Comparison of ENCODE assay signal across 8 cellular contexts in genomic region chr22:26669060-26669481, GRCh38. TPM values are rescaled to one million over a fixed set of nuclear protein-coding genes. Genes with fewer than 3 reads are reported as not detected.
DNase-seq lines count a peak whose midpoint lies in the region; ATAC-seq and TF ChIP-seq lines count a peak whose summit lies in the region.

No MANE protein-coding gene starts in this region.

- H3K27me3 Mint-ChIP-seq in CD4-positive, alpha-beta memory T cell: no peaks in the 10 kb centered on the region
- H3K27me3 Mint-ChIP-seq in T-helper 17 cell: no peaks in the 10 kb centered on the region

- no peak for TF ChIP-seq POLR2A in HCT116 (IDR thresholded peaks at IDR 0.05; ENCODE audit: borderline replicate concordance, extremely low read depth, insufficient read depth, insufficient read length)

- TF ChIP-seq RAD21 in HCT116 (IDR thresholded peaks at IDR 0.05; ENCODE audit: low read depth): no peak

- H2AFZ ChIP-seq in HCT116 (ENCODE audit: low read depth, low read length, poor library complexity, severe bottlenecking): peak overlapping the region; percentile 66

- peaks cover 64% of the 10 kb centered on the region for H3K4me1 ChIP-seq in CD4-positive, alpha-beta memory T cell (ENCODE audit: insufficient read depth, low read length)
- peaks cover 12 to 27% of the 10 kb centered on the region in 2 experiments for H3K4me1 ChIP-seq in HCT116 (ENCODE audit: control insufficient read depth in 1 of 2, insufficient read depth in 2 of 2, low read length in 2 of 2)

- H3K9me3 ChIP-seq in CD4-positive, alpha-beta memory T cell (ENCODE audit: control insufficient read depth in 1 of 2, low read length in 2 of 2): no peaks in the 10 kb centered on the region
- H3K9me3 ChIP-seq in HCT116 (ENCODE audit: control insufficient read depth in 1 of 2, insufficient read depth in 1 of 2, low read depth in 1 of 2, low read length in 2 of 2) (no peaks in the 10 kb centered on the region), T-helper 17 cell (ENCODE audit: control insufficient read depth, low read length, poor library complexity, severe bottlenecking) (no peaks in the 10 kb centered on the region)

- DNase-seq in CD4-positive, alpha-beta memory T cell: no peak
- peak; percentile 62 for DNase-seq in HCT116 (ENCODE audit: low read depth, low spot score)
- DNase-seq in T-helper 17 cell: no peak
- DNase-seq in iPS-NIHi7 (ENCODE audit: extremely low spot score): peak; percentile 40
- no peak for DNase-seq in NCI-H187 treated with DMSO at 0.1 percent for 48 hours (lab: John Stamatoyannopoulos, UW)
- no peak for DNase-seq in Right ventricle myocardium inferior (ENCODE audit: missing footprints)
- no peak for DNase-seq in stimulated activated CD4-positive, alpha-beta T cell treated with anti-CD3 and anti-CD28 coated beads, Interleukin-4, amount 100 ng/mL, for 24 hours

- CTCF ChIA-PET in CD4-positive, alpha-beta memory T cell (lab: Charles Lee; ENCODE audit: partially characterized antibody): interaction anchor here (1.0 to 2.0 kb wide), 3 partner anchors 9 to 166 kb away, joined by 3 to 7 read pairs (median 3); no protein-coding TSS in a partner anchor
- CTCF ChIA-PET in HCT116 (lab: Charles Lee): interaction anchor here (0.7 to 1.5 kb wide), 2 partner anchors 9 to 10 kb away, joined by 3 to 11 read pairs; no protein-coding TSS in a partner anchor

- POLR2A ChIA-PET in CD4-positive, alpha-beta memory T cell (lab: Charles Lee; ENCODE audit: partially characterized antibody): no interaction called here
- POLR2A ChIA-PET in HCT116 (lab: Charles Lee): no interaction called here

- H3K9me3 Mint-ChIP-seq in CD4-positive, alpha-beta memory T cell: peaks cover 0 to 2% (median 0%) of the 10 kb centered on the region in 8 donors

- no peak overlapping the region for H3K4me2 ChIP-seq in HCT116 (ENCODE audit: low read length)

- peaks cover 6 to 9% of the 10 kb centered on the region in 2 donors for H3K36me3 Mint-ChIP-seq in CD4-positive, alpha-beta memory T cell
- H3K36me3 Mint-ChIP-seq in T-helper 17 cell (ENCODE audit: low read depth): no peaks in the 10 kb centered on the region

- H3K36me3 ChIP-seq in CD4-positive, alpha-beta memory T cell (ENCODE audit: insufficient read depth, low read length): no peaks in the 10 kb centered on the region
- H3K36me3 ChIP-seq in HCT116 (ENCODE audit: control insufficient read depth in 1 of 2, insufficient read depth in 2 of 2, low read length in 2 of 2): no peaks in the 10 kb centered on the region

- RAD21 ChIA-PET in HCT116 (lab: Charles Lee; ENCODE audit: low non-redundant PET in 1 of 2, low total read pairs in 2 of 2, uncharacterized antibody in 2 of 2, unreplicated experiment in 2 of 2): interaction anchor here in 1 of 2 experiments (0.6 kb wide), 1 partner anchor 206 kb away, joined by 3 read pairs; no protein-coding TSS in a partner anchor

- H3K79me2 ChIP-seq in HCT116 (ENCODE audit: insufficient read depth, low read length): peaks cover 10% of the 10 kb centered on the region

- H3K27me3 ChIP-seq in CD4-positive, alpha-beta memory T cell (ENCODE audit: insufficient read depth, low read length): no peaks in the 10 kb centered on the region
- no peaks in the 10 kb centered on the region for H3K27me3 ChIP-seq in HCT116 (ENCODE audit: insufficient read depth, low read length)

- H3K27ac ChIP-seq in CD4-positive, alpha-beta memory T cell (ENCODE audit: low read depth, low read length): no peak overlapping the region
- no peak overlapping the region for H3K27ac ChIP-seq in HCT116 (ENCODE audit: low read depth, low read length)

- intact Hi-C loops in CD4-positive, alpha-beta memory T cell (cut with micrococcal nuclease): no loop called here
- intact Hi-C loops in HCT116 (cut with micrococcal nuclease): loop anchor here (5.0 kb wide), 1 partner anchor 167 kb away; no protein-coding TSS in a partner anchor
- intact Hi-C loops in Right ventricle myocardium inferior (cut with DNase I): no loop called here

- no peaks in the 10 kb centered on the region for H3K9me2 ChIP-seq in HCT116 (ENCODE audit: insufficient read depth)

- TF ChIP-seq CTCF in HCT116 (IDR thresholded peaks at IDR 0.05 in 2 of 3, conservative IDR thresholded peaks at IDR 0.05 in 1 of 3; ENCODE audit: borderline replicate concordance in 1 of 3, insufficient read depth in 1 of 3, low read depth in 2 of 3, low read length in 2 of 3): peak in 2 of 3 experiments; percentile 57 to 69; a peak in 4 of 6 replicates

- H3K4me1 Mint-ChIP-seq in CD4-positive, alpha-beta memory T cell: peaks cover 48 to 81% (median 60%) of the 10 kb centered on the region in 4 donors
- peaks cover 50% of the 10 kb centered on the region for H3K4me1 Mint-ChIP-seq in T-helper 17 cell

- no peaks in the 10 kb centered on the region for H4K20me1 ChIP-seq in HCT116 (ENCODE audit: insufficient read depth)

- H3K27ac Mint-ChIP-seq in CD4-positive, alpha-beta memory T cell: peak overlapping the region; percentile 51 to 85 (median 72)
- H3K27ac Mint-ChIP-seq in T-helper 17 cell: peak overlapping the region; percentile 79

- H3K9ac ChIP-seq in HCT116 (ENCODE audit: low read length): no peak overlapping the region

- H3K4me3 Mint-ChIP-seq in CD4-positive, alpha-beta memory T cell: peak overlapping the region in 1 of 8 donors; percentile 21
- no peak overlapping the region for H3K4me3 Mint-ChIP-seq in T-helper 17 cell

- no TSS peak for BruUV-seq in HCT116 (replicated peaks; lab: Mats Ljungman, UMichigan)

- H3K4me3 ChIP-seq in CD4-positive, alpha-beta memory T cell (ENCODE audit: low read length in 2 of 2): no peak overlapping the region
- H3K4me3 ChIP-seq in HCT116 (replicated peaks in 1 of 2; ENCODE audit: low read depth in 1 of 2, low read length in 2 of 2): no peak overlapping the region

- peak; percentile 50 for ATAC-seq in HCT116
- no peak for ATAC-seq in T-helper 17 cell
- ATAC-seq in GM21576 (IDR thresholded peaks at IDR 0.05; ENCODE audit: unreplicated experiment): no peak
- no peak for ATAC-seq in Right ventricle myocardium inferior

TF ChIP-seq in HCT116, 20 proteins besides CTCF, POLR2A, EP300 and RAD21 (continues in another document):
- TF ChIP-seq ZBTB33 (IDR thresholded peaks at IDR 0.05; ENCODE audit: extremely low read depth, insufficient replicate concordance, low read length) (no peak), EGR1 (IDR thresholded peaks at IDR 0.05; ENCODE audit: low read depth) (no peak), YY1 (IDR thresholded peaks at IDR 0.05; ENCODE audit: extremely low read depth, insufficient replicate concordance, low read depth, low read length) (no peak), CEBPB (IDR thresholded peaks at IDR 0.05; ENCODE audit: low read depth) (no peak), ATF3 (IDR thresholded peaks at IDR 0.05) (no peak)

RNA-seq across cellular contexts. Expression of gene MIAT, which starts 11.7 kb away (rescaled TPM):
- total RNA-seq in CD4-positive, alpha-beta memory T cell: 100 to 1,000 TPM; 260 to 270 TPM
- 1 to 10 TPM in 1 of 2 donors, under 1 TPM in 1; 0.54 to 4.7 TPM for polyA plus RNA-seq in CD4-positive, alpha-beta memory T cell
- total RNA-seq in HCT116 (2021; ENCODE audit: unreplicated experiment) (0.54 TPM), T-helper 17 cell (100 to 1,000 TPM in 1 of 2 donors, 10 to 100 TPM in 1; 83.4 to 116 TPM), Right ventricle myocardium inferior (0.38 TPM)
- 0.04 TPM in 2 replicates for polyA plus RNA-seq in HCT116 (2012)

RNA-seq across cellular contexts. Expression of gene CRYBA4, which starts 47.3 kb away (rescaled TPM):
- total RNA-seq in CD4-positive, alpha-beta memory T cell: not detected
- polyA plus RNA-seq in CD4-positive, alpha-beta memory T cell: not detected
- total RNA-seq in HCT116 (2021; ENCODE audit: unreplicated experiment) (not detected), T-helper 17 cell (not detected), Right ventricle myocardium inferior (not detected)
- 0.10 TPM in 1 of 2 replicates, not detected in the other for polyA plus RNA-seq in HCT116 (2012)

RNA-seq across cellular contexts. Expression of gene CRYBB1, which starts 51.2 kb away (rescaled TPM):
- total RNA-seq in CD4-positive, alpha-beta memory T cell: not detected
- not detected for polyA plus RNA-seq in CD4-positive, alpha-beta memory T cell
- not detected for total RNA-seq in HCT116 (2021; ENCODE audit: unreplicated experiment)
- not detected in 2 replicates for polyA plus RNA-seq in HCT116 (2012)
- total RNA-seq in T-helper 17 cell: not detected
- total RNA-seq in Right ventricle myocardium inferior: 0.87 TPM

Comparison
In these comparisons a context has a peak if more than half of its experiments do, and no peak if none do; other contexts are left out.
1. DNase-seq: peak in HCT116 (single experiment) and iPS-NIHi7 (single experiment); none in CD4-positive, alpha-beta memory T cell (0 of 5), T-helper 17 cell (0 of 3), NCI-H187 treated with DMSO at 0.1 percent for 48 hours (single experiment), Right ventricle myocardium inferior (single experiment) and stimulated activated CD4-positive, alpha-beta T cell treated with anti-CD3 and anti-CD28 coated beads, Interleukin-4, amount 100 ng/mL, for 24 hours (single experiment).
2. RNA of gene MIAT, which starts 11.7 kb away (total RNA-seq): 260 to 270 TPM in CD4-positive, alpha-beta memory T cell and 83.4 to 116 TPM in T-helper 17 cell; 0.54 TPM in HCT116 (single experiment) and 0.38 TPM in Right ventricle myocardium inferior (single experiment); every median in the first group is over 10 times any median in the second.